Comparison of ENCODE assay signal across 1 cellular context in genomic region chr5:181221792-181222629, GRCh38.
TF ChIP-seq lines count a peak whose summit lies in the region.

No MANE protein-coding gene starts in this region.

TF ChIP-seq in K562, 482 proteins besides CTCF, POLR2A, EP300 and RAD21 (continued from another document and continues in another):
- TF ChIP-seq PREB (CRISPR knock-in tag; IDR thresholded peaks at IDR 0.05): 0 out of 2 replicates have a peak, but pooled peaks have one; percentile 18
- TF ChIP-seq ZNF318 (IDR thresholded peaks at IDR 0.05; ENCODE audit: borderline replicate concordance in 1 of 2, low read depth in 1 of 2): peak in 1 of 2 experiments; percentile 62; a peak in 1 of 4 replicates
- TF ChIP-seq ZNF696 (CRISPR knock-in tag; conservative IDR thresholded peaks at IDR 0.05): no peak
- no peak for TF ChIP-seq HSF4 (CRISPR knock-in tag; IDR thresholded peaks at IDR 0.05; ENCODE audit: borderline replicate concordance)
- TF ChIP-seq SRSF9 (IDR thresholded peaks at IDR 0.05; ENCODE audit: borderline replicate concordance, low read depth, low read length): no peak
- TF ChIP-seq EHMT2 (IDR thresholded peaks at IDR 0.05): no peak
- no peak for TF ChIP-seq ERF (CRISPR knock-in tag; IDR thresholded peaks at IDR 0.05)
- no peak for TF ChIP-seq MAFG (tag; conservative IDR thresholded peaks at IDR 0.05)
- TF ChIP-seq ZFP36 (IDR thresholded peaks at IDR 0.05; ENCODE audit: low read depth, low read length, partially characterized antibody): peak; percentile 43
- TF ChIP-seq HNRNPLL (IDR thresholded peaks at IDR 0.05; ENCODE audit: low read depth, low read length, poor library complexity, severe bottlenecking): peak; percentile 68
- TF ChIP-seq FOS (IDR thresholded peaks at IDR 0.05; ENCODE audit: extremely low read depth, insufficient read length): no peak
- TF ChIP-seq ZNF263 (CRISPR knock-in tag; IDR thresholded peaks at IDR 0.05; ENCODE audit: borderline replicate concordance): peak; percentile 74
- TF ChIP-seq CHAMP1 (IDR thresholded peaks at IDR 0.05): 0 out of 2 replicates have a peak, but pooled peaks have one; percentile 78
- TF ChIP-seq YY1 (IDR thresholded peaks at IDR 0.05; ENCODE audit: borderline replicate concordance in 1 of 3, control insufficient read depth in 1 of 3, extremely low read depth in 1 of 3, insufficient read depth in 3 of 3, insufficient read length in 1 of 3, insufficient replicate concordance in 2 of 3, low read depth in 1 of 3, low read length in 2 of 3): peak in 2 of 3 experiments; percentile 79 to 87
- TF ChIP-seq THRA (IDR thresholded peaks at IDR 0.05): no peak
- TF ChIP-seq ZNF347 (CRISPR knock-in tag; IDR thresholded peaks at IDR 0.05; ENCODE audit: low read depth): no peak
- no peak; the same call in 1 of the 2 replicates for TF ChIP-seq RAD51 (IDR thresholded peaks at IDR 0.05; ENCODE audit: borderline replicate concordance, low read depth)
- peak; percentile 89; the same call in 1 of the 2 replicates for TF ChIP-seq ZNF592 (IDR thresholded peaks at IDR 0.05)
- no peak for TF ChIP-seq ZNF785 (CRISPR knock-in tag; IDR thresholded peaks at IDR 0.05)
- no peak for TF ChIP-seq U2AF2 (optimal IDR thresholded peaks at IDR 0.05; ENCODE audit: low read depth, low read length)
- no peak; the same call in 1 of the 2 replicates for TF ChIP-seq JUN (IDR thresholded peaks at IDR 0.05; ENCODE audit: borderline replicate concordance, low read depth, low read length)
- peak; percentile 39; the same call in 1 of the 2 replicates for TF ChIP-seq JUN (CRISPR knock-in tag; IDR thresholded peaks at IDR 0.05; ENCODE audit: borderline replicate concordance)
- TF ChIP-seq TAF7 (tag; IDR thresholded peaks at IDR 0.05): no peak
- TF ChIP-seq TCF7L2 (IDR thresholded peaks at IDR 0.05; ENCODE audit: low read depth, low read length): no peak
- no peak for TF ChIP-seq RBM34 (IDR thresholded peaks at IDR 0.05; ENCODE audit: borderline replicate concordance, insufficient read depth, low read length)
- TF ChIP-seq SIN3B (IDR thresholded peaks at IDR 0.05; ENCODE audit: low read depth): 0 out of 2 replicates have a peak, but pooled peaks have one; percentile 10
- no peak for TF ChIP-seq NR0B1 (IDR thresholded peaks at IDR 0.05; ENCODE audit: partially characterized antibody)
- TF ChIP-seq SLC30A9 (CRISPR knock-in tag; IDR thresholded peaks at IDR 0.05): no peak
- TF ChIP-seq NKRF (IDR thresholded peaks at IDR 0.05; ENCODE audit: borderline replicate concordance): peak; percentile 85; the same call in 1 of the 2 replicates
- TF ChIP-seq MAFK (IDR thresholded peaks at IDR 0.05; ENCODE audit: low read length): 0 out of 2 replicates have a peak, but pooled peaks have one; percentile 11
- TF ChIP-seq ZBTB34 (CRISPR knock-in tag; IDR thresholded peaks at IDR 0.05): no peak
- peak; percentile 56; the same call in 1 of the 2 replicates for TF ChIP-seq ZNF511 (CRISPR knock-in tag; IDR thresholded peaks at IDR 0.05)
